13 cellular contexts compared by ENCODE assay signal in genomic region chr13:112154301-112155060, GRCh38.
A peak's percentile ranks its signal among the peaks of the same experiment; 100 is the strongest.
DNase-seq lines count a peak whose midpoint lies in the region; ATAC-seq, FAIRE-seq and TF ChIP-seq lines count a peak whose summit lies in the region.
"Had no signal": no experiment of that assay in that cellular context is flagged by ENCODE, and none has a peak within 500 bp of the region (broad histone marks: within the 10 kb centered on the region; RNA-seq: fewer than 3 reads in every experiment).

No MANE protein-coding gene starts in this region.

- no peak overlapping the region for H3K4me3 Mint-ChIP-seq in MCF 10A (ENCODE audit: unreplicated experiment)
- H3K4me3 Mint-ChIP-seq: CD8-positive, alpha-beta T cell had no signal

- no peak overlapping the region for H3K27ac Mint-ChIP-seq in MCF 10A (ENCODE audit: low read depth, unreplicated experiment)
- H3K27ac Mint-ChIP-seq: CD8-positive, alpha-beta T cell had no signal

- POLR2A ChIA-PET in MCF 10A (lab: Yijun Ruan, JAX) = no interaction called here

- H3K9me3 Mint-ChIP-seq in MCF 10A (ENCODE audit: unreplicated experiment) = peaks cover 21% of the 10 kb centered on the region

- BruUV-seq in MCF 10A (replicated peaks; lab: Mats Ljungman, UMichigan) = no TSS peak

- ATAC-seq in Right ventricle myocardium superior (ENCODE audit: poor library complexity) (no peak), GM21529 (IDR thresholded peaks at IDR 0.05; ENCODE audit: unreplicated experiment) (no peak)
- ATAC-seq: CD8-positive, alpha-beta T cell had no signal

- no peaks in the 10 kb centered on the region for H3K36me3 Mint-ChIP-seq in MCF 10A (ENCODE audit: insufficient read depth, unreplicated experiment)
- H3K36me3 Mint-ChIP-seq: CD8-positive, alpha-beta T cell had no signal

- H3K4me1 Mint-ChIP-seq in MCF 10A (ENCODE audit: insufficient read depth, unreplicated experiment) = no peaks in the 10 kb centered on the region

- CTCF ChIA-PET in MCF 10A (lab: Yijun Ruan, JAX) = no interaction called here

- DNase-seq in cardiac septum (ENCODE audit: low spot score) (peak; percentile 69), Right ventricle myocardium superior (no peak), mesenteric fat pad (ENCODE audit: low spot score) (peak; percentile 77), posterior vena cava (ENCODE audit: low spot score) (peak; percentile 63), MCF 10A (ENCODE audit: unreplicated experiment) (no peak), H54 (ENCODE audit: insufficient read length, low spot score) (no peak)
- DNase-seq: 8988T; Calu3; CD8-positive, alpha-beta T cell; DMS79 treated with DMSO at 0.1 percent for 48 hours; GF-D8; GOT3 had no signal

- H3K27me3 Mint-ChIP-seq in MCF 10A (ENCODE audit: insufficient read depth, unreplicated experiment) = no peaks in the 10 kb centered on the region

- no peak for TF ChIP-seq POLR2A in H54 (IDR thresholded peaks at IDR 0.05; ENCODE audit: low read depth, low read length)

- intact Hi-C loops in cardiac septum (cut with DNase I) = no loop called here
- intact Hi-C loops in Right ventricle myocardium superior (cut with DNase I) = no loop called here
- intact Hi-C loops in posterior vena cava (cut with DNase I) = loop anchor here in 1 of 2 donors (5.0 kb wide), 1 partner anchor 187 kb away; no protein-coding TSS in a partner anchor
- intact Hi-C loops in MCF 10A (cut with micrococcal nuclease) = no loop called here

- no peak for TF ChIP-seq CTCF in MCF 10A (IDR thresholded peaks at IDR 0.05; ENCODE audit: unreplicated experiment)

- FAIRE-seq in H54 (lab: Jason Lieb, UNC) = no peak

Comparison
In these comparisons a context has a peak if more than half of its experiments do, and no peak if none do; other contexts are left out.
1. DNase-seq: peak in cardiac septum (single experiment), mesenteric fat pad (single experiment) and posterior vena cava (single experiment); none in Right ventricle myocardium superior (single experiment), MCF 10A (single experiment) and H54 (single experiment).